In genomic region chr6:150169609-150170008, GRCh38 we compare ENCODE assay signal across 12 cellular contexts. TPM values are rescaled to one million over a fixed set of nuclear protein-coding genes. Genes with fewer than 3 reads are reported as not detected.
A peak's percentile ranks its signal among the peaks of the same experiment; 100 is the strongest.
DNase-seq lines count a peak whose midpoint lies in the region; ATAC-seq and TF ChIP-seq lines count a peak whose summit lies in the region.
"Had no signal": no experiment of that assay in that cellular context is flagged by ENCODE, and none has a peak within 500 bp of the region (broad histone marks: within the 10 kb centered on the region; RNA-seq: fewer than 3 reads in every experiment).

No MANE protein-coding gene starts in this region.

- CTCF ChIA-PET in activated CD4-positive, alpha-beta memory T cell treated with anti-CD3 and anti-CD28 coated beads, Interleukin-2, amount 10 ng/mL, durations not matched to agents 7 days and 5 days (lab: Charles Lee), result no interaction called here

- H3K27me3 Mint-ChIP-seq in activated CD4-positive, alpha-beta memory T cell treated with anti-CD3 and anti-CD28 coated beads, Interleukin-2, amount 10 ng/mL, durations not matched to agents 7 days and 5 days, result peaks cover 15% of the 10 kb centered on the region

- H3K27ac ChIP-seq in gastrocnemius medialis (peak overlapping the region in 1 of 4 donors; percentile 59), tibial artery (no peak overlapping the region), heart right ventricle (peak overlapping the region in 1 of 10 donors; percentile 13)
- H3K27ac ChIP-seq: SJCRH30 had no signal

- POLR2A ChIA-PET in activated CD4-positive, alpha-beta memory T cell treated with anti-CD3 and anti-CD28 coated beads, Interleukin-2, amount 10 ng/mL, durations not matched to agents 7 days and 5 days (lab: Charles Lee), result no interaction called here

- TF ChIP-seq POLR2A in gastrocnemius medialis (IDR thresholded peaks at IDR 0.05), result no peak

- H3K9me3 Mint-ChIP-seq in activated CD4-positive, alpha-beta memory T cell treated with anti-CD3 and anti-CD28 coated beads, Interleukin-2, amount 10 ng/mL, durations not matched to agents 7 days and 5 days, result no peaks in the 10 kb centered on the region
- H3K9me3 Mint-ChIP-seq: activated naive CD8-positive, alpha-beta T cell treated with anti-CD3 and anti-CD28 coated beads, Interleukin-2, amount 10 ng/mL, durations not matched to agents 7 days and 5 days had no signal

- in situ Hi-C loops in gastrocnemius medialis (cut with MboI; ENCODE audit: low sequenced_read_pairs in 4 of 4), result no loop called here

- 78 to 89% methylated on average over 4 of the region's 4 CpGs for WGBS in heart right ventricle, 2 donors

- intact Hi-C loops in gastrocnemius medialis (cut with DNase I; ENCODE audit: low total_unique reads), result no loop called here
- intact Hi-C loops in tibial artery (cut with DNase I; ENCODE audit: low total_unique reads), result no loop called here
- intact Hi-C loops in heart right ventricle (cut with DNase I), result no loop called here

- H3K36me3 ChIP-seq in gastrocnemius medialis, result no peaks in the 10 kb centered on the region
- no peaks in the 10 kb centered on the region for H3K36me3 ChIP-seq in tibial artery
- no peaks in the 10 kb centered on the region for H3K36me3 ChIP-seq in heart right ventricle
- H3K36me3 ChIP-seq: SJCRH30 had no signal

- H3K4me3 ChIP-seq in foreskin fibroblast (ENCODE audit: low read depth in 1 of 2, low read length in 2 of 2) (no peak overlapping the region), gastrocnemius medialis (no peak overlapping the region), tibial artery (no peak overlapping the region), heart right ventricle (no peak overlapping the region)
- H3K4me3 ChIP-seq: SJCRH30 had no signal

- peaks cover 10% of the 10 kb centered on the region for H3K4me1 Mint-ChIP-seq in activated CD4-positive, alpha-beta memory T cell treated with anti-CD3 and anti-CD28 coated beads, Interleukin-2, amount 10 ng/mL, durations not matched to agents 7 days and 5 days
- H3K4me1 Mint-ChIP-seq: activated naive CD8-positive, alpha-beta T cell treated with anti-CD3 and anti-CD28 coated beads, Interleukin-2, amount 10 ng/mL, durations not matched to agents 7 days and 5 days had no signal

- no peaks in the 10 kb centered on the region for H3K9me3 ChIP-seq in gastrocnemius medialis
- no peaks in the 10 kb centered on the region for H3K9me3 ChIP-seq in tibial artery
- no peaks in the 10 kb centered on the region for H3K9me3 ChIP-seq in heart right ventricle
- H3K9me3 ChIP-seq: SJCRH30 had no signal

- ATAC-seq in gastrocnemius medialis (no peak), HG03095 (IDR thresholded peaks at IDR 0.05; ENCODE audit: unreplicated experiment) (no peak), heart right ventricle (no peak)

- TF ChIP-seq CTCF in foreskin fibroblast (IDR thresholded peaks at IDR 0.05; ENCODE audit: low read depth, low read length), result no peak
- TF ChIP-seq CTCF in gastrocnemius medialis (IDR thresholded peaks at IDR 0.05 in 4 of 5, conservative IDR thresholded peaks at IDR 0.05 in 1 of 5), result no peak
- TF ChIP-seq CTCF in tibial artery (IDR thresholded peaks at IDR 0.05), result no peak
- TF ChIP-seq CTCF in heart right ventricle (IDR thresholded peaks at IDR 0.05), result no peak

- H3K27ac Mint-ChIP-seq in activated CD4-positive, alpha-beta memory T cell treated with anti-CD3 and anti-CD28 coated beads, Interleukin-2, amount 10 ng/mL, durations not matched to agents 7 days and 5 days, result no peak overlapping the region
- H3K27ac Mint-ChIP-seq: activated naive CD8-positive, alpha-beta T cell treated with anti-CD3 and anti-CD28 coated beads, Interleukin-2, amount 10 ng/mL, durations not matched to agents 7 days and 5 days had no signal

- peak; percentile 47 for DNase-seq in A172 (ENCODE audit: low spot score)
- peak; percentile 46 for DNase-seq in GM04504 (ENCODE audit: low read depth)
- peak; percentile 18 for DNase-seq in activated CD4-positive, alpha-beta memory T cell treated with anti-CD3 and anti-CD28 coated beads, Interleukin-2, amount 10 ng/mL, durations not matched to agents 7 days and 5 days
- peak; percentile 69 to 71 for DNase-seq in foreskin fibroblast
- no peak for DNase-seq in gastrocnemius medialis
- no peak for DNase-seq in tibial artery
- DNase-seq in heart right ventricle, result no peak
- DNase-seq: activated naive CD8-positive, alpha-beta T cell treated with anti-CD3 and anti-CD28 coated beads, Interleukin-2, amount 10 ng/mL, durations not matched to agents 7 days and 5 days; hippocampal formation; NCI-H1694 treated with DMSO at 0.1 percent for 48 hours; SJCRH30 had no signal

- H3K4me1 ChIP-seq in gastrocnemius medialis (peaks cover 13 to 36% of the 10 kb centered on the region in 2 donors), tibial artery (no peaks in the 10 kb centered on the region), heart right ventricle (peaks cover 0 to 32% (median 5%) of the 10 kb centered on the region in 9 donors)
- H3K4me1 ChIP-seq: SJCRH30 had no signal

- H3K27me3 ChIP-seq in gastrocnemius medialis (no peaks in the 10 kb centered on the region), tibial artery (no peaks in the 10 kb centered on the region), heart right ventricle (no peaks in the 10 kb centered on the region)
- H3K27me3 ChIP-seq: SJCRH30 had no signal

- no peak overlapping the region for H3K4me3 Mint-ChIP-seq in activated CD4-positive, alpha-beta memory T cell treated with anti-CD3 and anti-CD28 coated beads, Interleukin-2, amount 10 ng/mL, durations not matched to agents 7 days and 5 days
- H3K4me3 Mint-ChIP-seq: activated naive CD8-positive, alpha-beta T cell treated with anti-CD3 and anti-CD28 coated beads, Interleukin-2, amount 10 ng/mL, durations not matched to agents 7 days and 5 days had no signal

- no peaks in the 10 kb centered on the region for H3K36me3 Mint-ChIP-seq in activated CD4-positive, alpha-beta memory T cell treated with anti-CD3 and anti-CD28 coated beads, Interleukin-2, amount 10 ng/mL, durations not matched to agents 7 days and 5 days (ENCODE audit: low read depth)
- H3K36me3 Mint-ChIP-seq: activated naive CD8-positive, alpha-beta T cell treated with anti-CD3 and anti-CD28 coated beads, Interleukin-2, amount 10 ng/mL, durations not matched to agents 7 days and 5 days had no signal

RNA-seq across cellular contexts. Expression of gene PPP1R14C, which starts 26.8 kb away (rescaled TPM):
- 0.03 and 0.60 TPM in 2 replicates for total RNA-seq in A172 (2014; rRNA removed; shearing (Covaris generic))
- under 1 TPM; 0.10 TPM for total RNA-seq in activated CD4-positive, alpha-beta memory T cell treated with anti-CD3 and anti-CD28 coated beads, Interleukin-2, amount 10 ng/mL, durations not matched to agents 7 days and 5 days
- total RNA-seq in gastrocnemius medialis (10 to 100 TPM; 14.9 to 37.0 (median 21.7) TPM), heart right ventricle (100 to 1,000 TPM in 4 of 10 donors, 10 to 100 TPM in 6; 75.9 to 145 (median 95.6) TPM)
- polyA plus RNA-seq in heart right ventricle, result 10 to 100 TPM; 22.6 to 41.9 TPM
- total RNA-seq: activated naive CD8-positive, alpha-beta T cell treated with anti-CD3 and anti-CD28 coated beads, Interleukin-2, amount 10 ng/mL, durations not matched to agents 7 days and 5 days; SJCRH30 had no signal

Comparison
In these comparisons a context has a peak if more than half of its experiments do, and no peak if none do; other contexts are left out.
1. DNase-seq: peak in A172 (single experiment), GM04504 (single experiment), activated CD4-positive, alpha-beta memory T cell treated with anti-CD3 and anti-CD28 coated beads, Interleukin-2, amount 10 ng/mL, durations not matched to agents 7 days and 5 days (single experiment) and foreskin fibroblast (2 of 2); none in gastrocnemius medialis (0 of 2), tibial artery (0 of 2) and heart right ventricle (0 of 2).